ENCODE assay signal across 11 cellular contexts in the genomic region with DNA sequence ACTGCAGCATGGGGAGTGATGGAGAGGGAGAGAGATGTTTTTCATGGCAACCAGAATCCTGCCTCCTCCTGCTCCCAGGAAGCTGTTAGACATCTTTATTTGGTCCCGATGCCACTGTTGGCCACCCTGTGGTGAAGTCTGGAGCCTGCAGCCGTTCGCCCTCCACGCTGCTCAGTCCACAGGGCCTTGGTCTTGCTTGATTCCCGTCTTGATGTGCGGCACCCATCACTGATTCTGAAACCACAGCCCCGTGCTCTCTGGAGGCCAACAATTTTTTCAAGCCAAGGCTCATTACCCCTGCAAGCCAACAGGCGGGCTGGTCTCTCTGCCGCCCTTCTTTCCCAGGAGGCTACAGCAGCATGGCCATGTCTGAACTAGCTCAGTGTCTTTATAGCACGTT. TPM values are rescaled to one million over a fixed set of nuclear protein-coding genes. Genes with fewer than 3 reads are reported as not detected.
A peak's percentile ranks its signal among the peaks of the same experiment; 100 is the strongest.
DNase-seq lines count a peak whose midpoint lies in the region; ATAC-seq and TF ChIP-seq lines count a peak whose summit lies in the region.
"Had no signal": no experiment of that assay in that cellular context is flagged by ENCODE, and none has a peak within 500 bp of the region (broad histone marks: within the 10 kb centered on the region; RNA-seq: fewer than 3 reads in every experiment).

No MANE protein-coding gene starts in this region.

- H3K36me3 Mint-ChIP-seq in activated naive CD4-positive, alpha-beta T cell treated with anti-CD3 and anti-CD28 coated beads for 36 hours (ENCODE audit: low read depth): peaks cover 20% of the 10 kb centered on the region

- H3K27ac ChIP-seq in A673 (ENCODE audit: low read depth, low read length, poor library complexity, severe bottlenecking) (no peak overlapping the region), OCI-LY3 (ENCODE audit: low read length) (no peak overlapping the region), foreskin keratinocyte (no peak overlapping the region)
- H3K27ac ChIP-seq: gastrocnemius medialis, Peyer's patch had no signal

- CTCF ChIA-PET in A673 (lab: Charles Lee): no interaction called here
- CTCF ChIA-PET in activated naive CD4-positive, alpha-beta T cell treated with anti-CD3 and anti-CD28 coated beads for 36 hours (lab: Charles Lee): interaction anchor here (2.5 kb wide), 1 partner anchor 30 kb away, joined by 13 read pairs; no protein-coding TSS in a partner anchor

- no peaks in the 10 kb centered on the region for H3K27me3 Mint-ChIP-seq in activated naive CD4-positive, alpha-beta T cell treated with anti-CD3 and anti-CD28 coated beads for 36 hours (ENCODE audit: low read depth)

- intact Hi-C loops in A673 (cut with micrococcal nuclease; ENCODE audit: unreplicated experiment): no loop called here
- intact Hi-C loops in activated naive CD4-positive, alpha-beta T cell treated with anti-CD3 and anti-CD28 coated beads for 36 hours (cut with micrococcal nuclease): no loop called here

- H3K4me3 ChIP-seq in A673 (ENCODE audit: low read depth, low read length, poor library complexity, severe bottlenecking) (no peak overlapping the region), OCI-LY3 (ENCODE audit: low read length) (no peak overlapping the region)
- H3K4me3 ChIP-seq: gastrocnemius medialis, Peyer's patch had no signal

- peak; percentile 46 for ATAC-seq in GM19023 (IDR thresholded peaks at IDR 0.05; ENCODE audit: unreplicated experiment)
- ATAC-seq in foreskin keratinocyte: peak; percentile 75
- ATAC-seq in GM18873 (IDR thresholded peaks at IDR 0.05; ENCODE audit: low FRiP score, unreplicated experiment): no peak
- ATAC-seq in GM19395 (IDR thresholded peaks at IDR 0.05; ENCODE audit: unreplicated experiment): no peak
- ATAC-seq: gastrocnemius medialis had no signal

- H3K27me3 ChIP-seq in A673 (replicated peaks; ENCODE audit: insufficient read depth, low read depth, low read length, poor library complexity): no peaks in the 10 kb centered on the region
- no peaks in the 10 kb centered on the region for H3K27me3 ChIP-seq in OCI-LY3 (ENCODE audit: low read depth, low read length)
- H3K27me3 ChIP-seq in foreskin keratinocyte: no peaks in the 10 kb centered on the region
- H3K27me3 ChIP-seq: gastrocnemius medialis, Peyer's patch had no signal

- DNase-seq in A673 (ENCODE audit: low spot score) (no peak), foreskin keratinocyte (no peak), NCI-H187 (lab: John Stamatoyannopoulos, UW) (no peak)
- no peak for DNase-seq in activated naive CD4-positive, alpha-beta T cell treated with anti-CD3 and anti-CD28 coated beads for 36 hours
- DNase-seq: activated T-cell treated with anti-CD3 and anti-CD28 coated beads, Interleukin-2, amount 50 U/mL, for 72 hours; gastrocnemius medialis; Peyer's patch had no signal

- TF ChIP-seq CTCF in A673 (conservative IDR thresholded peaks at IDR 0.05; ENCODE audit: low read depth, low read length): peak; percentile 36; the same call in 1 of the 2 replicates
- TF ChIP-seq CTCF in OCI-LY3 (IDR thresholded peaks at IDR 0.05; ENCODE audit: low read depth, low read length): peak; percentile 40
- peak; percentile 47 for TF ChIP-seq CTCF in foreskin keratinocyte (conservative IDR thresholded peaks at IDR 0.05)

- H3K79me2 ChIP-seq in OCI-LY3 (ENCODE audit: low read length): no peaks in the 10 kb centered on the region

- H2AFZ ChIP-seq in OCI-LY3 (ENCODE audit: low read depth, low read length): no peak overlapping the region

- H3K4me1 ChIP-seq in A673 (ENCODE audit: insufficient read depth, low read length, poor library complexity, severe bottlenecking) (no peaks in the 10 kb centered on the region), OCI-LY3 (ENCODE audit: low read length) (peaks cover 8% of the 10 kb centered on the region), foreskin keratinocyte (no peaks in the 10 kb centered on the region)
- H3K4me1 ChIP-seq: Peyer's patch had no signal

- no peak overlapping the region for H3K4me2 ChIP-seq in OCI-LY3 (ENCODE audit: low read length)

- H3K27ac Mint-ChIP-seq in activated naive CD4-positive, alpha-beta T cell treated with anti-CD3 and anti-CD28 coated beads for 36 hours: no peak overlapping the region

- no peaks in the 10 kb centered on the region for H3K9me3 Mint-ChIP-seq in activated naive CD4-positive, alpha-beta T cell treated with anti-CD3 and anti-CD28 coated beads for 36 hours
- H3K9me3 Mint-ChIP-seq: activated T-cell treated with anti-CD3 and anti-CD28 coated beads, Interleukin-2, amount 50 U/mL, for 72 hours had no signal

- no peak overlapping the region for H3K9ac ChIP-seq in OCI-LY3 (ENCODE audit: low read length)

- H3K36me3 ChIP-seq in A673 (ENCODE audit: insufficient read depth, low read length, poor library complexity, severe bottlenecking) (no peaks in the 10 kb centered on the region), OCI-LY3 (replicated peaks; ENCODE audit: low read depth, low read length) (peaks cover 28% of the 10 kb centered on the region)

- POLR2A ChIA-PET in A673 (lab: Charles Lee; ENCODE audit: low non-redundant PET): interaction anchor here (0.6 kb wide), 1 partner anchor 65 kb away, joined by 4 read pairs; no protein-coding TSS in a partner anchor

- no peaks in the 10 kb centered on the region for H3K4me1 Mint-ChIP-seq in activated naive CD4-positive, alpha-beta T cell treated with anti-CD3 and anti-CD28 coated beads for 36 hours (ENCODE audit: low read depth)

- H4K20me1 ChIP-seq in OCI-LY3 (ENCODE audit: insufficient read depth, low read length): no peaks in the 10 kb centered on the region

- H3K9me3 ChIP-seq in A673 (ENCODE audit: low read depth, low read length, poor library complexity, severe bottlenecking): no peaks in the 10 kb centered on the region
- no peaks in the 10 kb centered on the region for H3K9me3 ChIP-seq in OCI-LY3 (ENCODE audit: insufficient read depth, low read length)
- H3K9me3 ChIP-seq: gastrocnemius medialis, Peyer's patch had no signal

- H3K4me3 Mint-ChIP-seq in activated naive CD4-positive, alpha-beta T cell treated with anti-CD3 and anti-CD28 coated beads for 36 hours: no peak overlapping the region
- H3K4me3 Mint-ChIP-seq: activated T-cell treated with anti-CD3 and anti-CD28 coated beads, Interleukin-2, amount 50 U/mL, for 72 hours had no signal

- BruUV-seq in A673 (replicated peaks; lab: Mats Ljungman, UMichigan): no TSS peak

RNA-seq across cellular contexts. Expression of a gene that starts 24.5 kb away (rescaled TPM):
- total RNA-seq in A673 (2021) (0.85 and 0.92 TPM in 2 replicates), foreskin keratinocyte (0.18 and 0.20 TPM in 2 replicates)
- 0.10 and 0.22 TPM in 2 replicates for polyA plus RNA-seq in foreskin keratinocyte
- not detected for total RNA-seq in activated naive CD4-positive, alpha-beta T cell treated with anti-CD3 and anti-CD28 coated beads for 36 hours
- total RNA-seq: activated T-cell treated with anti-CD3 and anti-CD28 coated beads, Interleukin-2, amount 50 U/mL, for 72 hours; gastrocnemius medialis had no signal

Comparison
In these comparisons a context has a peak if more than half of its experiments do, and no peak if none do; other contexts are left out.
1. ATAC-seq: peak in GM19023 (single experiment) and foreskin keratinocyte (single experiment); none in GM18873 (single experiment) and GM19395 (single experiment).
2. Peak in every context shown above with its lines, with median percentiles within 50 percentile points of each other: CTCF ChIP-seq.